ENCODE assay signal across 9 cellular contexts in genomic region chr7:127158659-127159058, GRCh38.
A peak's percentile ranks its signal among the peaks of the same experiment; 100 is the strongest.
DNase-seq lines count a peak whose midpoint lies in the region; FAIRE-seq and TF ChIP-seq lines count a peak whose summit lies in the region.
"Had no signal": no experiment of that assay in that cellular context is flagged by ENCODE, and none has a peak within 500 bp of the region (broad histone marks: within the 10 kb centered on the region; RNA-seq: fewer than 3 reads in every experiment).

No MANE protein-coding gene starts in this region.

- H3K4me1 Mint-ChIP-seq in H9 (peaks cover 4 to 5% of the 10 kb centered on the region in 2 experiments; a peak in 3 of 4 replicates), nephron progenitor cell (peaks cover 5% of the 10 kb centered on the region)

- H3K9me3 Mint-ChIP-seq in H9 (no peaks in the 10 kb centered on the region), nephron progenitor cell (no peaks in the 10 kb centered on the region)

- H4K5ac ChIP-seq in H9 (ENCODE audit: insufficient read length, low read depth, low read length), result no peak overlapping the region

- H2BK120ac ChIP-seq in H9 (ENCODE audit: low read depth, low read length, poor library complexity, severe bottlenecking), result no peak overlapping the region

- H3K27me3 ChIP-seq in H9 (ENCODE audit: insufficient read depth, low read length), result no peaks in the 10 kb centered on the region

- WGBS in H9 (ENCODE audit: extremely low coverage, insufficient read length, low lambda C conversion rate), result no CpG with 5 or more reads among the region's 3 CpGs

- peaks cover 1% of the 10 kb centered on the region; the same call in 1 of the 2 replicates for H3K79me2 ChIP-seq in H9 (ENCODE audit: insufficient read depth, low read length)

- H3K27ac Mint-ChIP-seq in H9 (no peak overlapping the region; a peak in 1 of 7 replicates), nephron progenitor cell (no peak overlapping the region)

- no peak overlapping the region for H3K18ac ChIP-seq in H9 (ENCODE audit: insufficient read length, low read depth, low read length)

- H3K9ac ChIP-seq in H9 (ENCODE audit: extremely low read depth, insufficient read length, low read length), result no peak overlapping the region

- no peak overlapping the region for H2BK15ac ChIP-seq in H9 (ENCODE audit: low read depth, low read length)

- FAIRE-seq in GM12891 (lab: Jason Lieb, UNC), result no peak

- no peaks in the 10 kb centered on the region for H3K9me3 ChIP-seq in H9 (ENCODE audit: control insufficient read depth, low read depth, low read length)

- no peaks in the 10 kb centered on the region for H3K79me1 ChIP-seq in H9 (ENCODE audit: insufficient read depth, low read depth, low read length, poor library complexity, severe bottlenecking)

- H2AFZ ChIP-seq in H9 (ENCODE audit: low read length), result no peak overlapping the region

- no peak overlapping the region for H3K27ac ChIP-seq in H9 (ENCODE audit: insufficient read length, low read depth, low read length)
- H3K27ac ChIP-seq: SK-N-MC had no signal

- no peaks in the 10 kb centered on the region for H3K23me2 ChIP-seq in H9 (ENCODE audit: insufficient read length, low read depth, low read length, poor library complexity, severe bottlenecking)

- no peak overlapping the region for H4K8ac ChIP-seq in H9 (replicated peaks; ENCODE audit: insufficient read length, low read depth, low read length)

- no peak overlapping the region for H2BK12ac ChIP-seq in H9 (ENCODE audit: insufficient read length, low read depth, low read length)

- TF ChIP-seq CTCF in H9 (conservative IDR thresholded peaks at IDR 0.05) (peak; percentile 78), nephron progenitor cell (IDR thresholded peaks at IDR 0.05) (peak; percentile 22)

- H2BK5ac ChIP-seq in H9 (ENCODE audit: insufficient read length, low read length), result no peak overlapping the region

- H3K36me3 Mint-ChIP-seq in H9 (ENCODE audit: insufficient read depth in 1 of 3, low read depth in 3 of 3), result no peaks in the 10 kb centered on the region
- no peaks in the 10 kb centered on the region for H3K36me3 Mint-ChIP-seq in nephron progenitor cell (ENCODE audit: low read depth)

- H3K4me1 ChIP-seq in H9 (ENCODE audit: insufficient read depth, low read length), result no peaks in the 10 kb centered on the region

- no peak overlapping the region for H3K14ac ChIP-seq in H9 (ENCODE audit: insufficient read depth, low read length)

- H3K4me3 Mint-ChIP-seq in H9 (no peak overlapping the region), nephron progenitor cell (no peak overlapping the region)

- H3K4me2 ChIP-seq in H9 (ENCODE audit: insufficient read depth, insufficient read length, low read length), result no peak overlapping the region

- no peak overlapping the region for H3K56ac ChIP-seq in H9 (ENCODE audit: insufficient read length, low read depth, low read length)

- no peak overlapping the region for H3K23ac ChIP-seq in H9 (ENCODE audit: insufficient read length, low read depth, low read length)

- DNase-seq in GM12891 (ENCODE audit: insufficient read length, low spot score), result peak; percentile 8
- DNase-seq in H9, result no peak
- peak; percentile 3 for DNase-seq in NCI-H82 treated with DMSO at 0.1 percent for 48 hours (lab: John Stamatoyannopoulos, UW; ENCODE audit: unreplicated experiment)
- no peak for DNase-seq in nephron progenitor cell
- no peak for DNase-seq in NOMO-1 (lab: John Stamatoyannopoulos, UW; ENCODE audit: unreplicated experiment in 2 of 2)
- DNase-seq in activated CD4-positive, alpha-beta T cell treated with anti-CD3 and anti-CD28 coated beads, Interleukin-2, amount 50 U/mL, for 4 hours, result no peak
- no peak for DNase-seq in GM03348 (ENCODE audit: low spot score)
- DNase-seq: midbrain had no signal

- no peak for TF ChIP-seq POLR2A in GM12891 (IDR thresholded peaks at IDR 0.05; ENCODE audit: low read depth, low read length)

- no peak overlapping the region for H2BK20ac ChIP-seq in H9 (ENCODE audit: low read depth, low read length, poor library complexity, severe bottlenecking)

- H3T11ph ChIP-seq in H9 (ENCODE audit: low read length), result no peak overlapping the region

- no peaks in the 10 kb centered on the region for H4K20me1 ChIP-seq in H9 (ENCODE audit: control insufficient read depth, insufficient read depth, insufficient read length)

- no peak overlapping the region for H2AK5ac ChIP-seq in H9 (ENCODE audit: insufficient read length, low read length)

- peaks cover 19% of the 10 kb centered on the region for H3K27me3 Mint-ChIP-seq in H9 (ENCODE audit: low read depth)
- H3K27me3 Mint-ChIP-seq in nephron progenitor cell (ENCODE audit: low read depth, poor library complexity), result no peaks in the 10 kb centered on the region

- no peak overlapping the region for H4K91ac ChIP-seq in H9 (ENCODE audit: insufficient read length, low read depth, low read length)

- H3K4ac ChIP-seq in H9 (ENCODE audit: low read depth, low read length), result no peak overlapping the region

TF ChIP-seq in GM12891, 5 proteins besides CTCF, POLR2A, EP300 and RAD21:
- TF ChIP-seq POLR2AphosphoS5 (IDR thresholded peaks at IDR 0.05; ENCODE audit: low read depth, low read length) (no peak), SPI1 (IDR thresholded peaks at IDR 0.05; ENCODE audit: low read depth, low read length) (no peak), PAX5 (IDR thresholded peaks at IDR 0.05; ENCODE audit: insufficient read depth, low read length, severe bottlenecking) (no peak), TAF1 (IDR thresholded peaks at IDR 0.05; ENCODE audit: low read depth, low read length) (no peak), POU2F2 (IDR thresholded peaks at IDR 0.05; ENCODE audit: low read depth, low read length) (no peak)

Comparison
In these comparisons a context has a peak if more than half of its experiments do, and no peak if none do; other contexts are left out.
1. DNase-seq: peak in GM12891 (single experiment) and NCI-H82 treated with DMSO at 0.1 percent for 48 hours (single experiment); none in H9 (single experiment), nephron progenitor cell (single experiment), NOMO-1 (0 of 2), activated CD4-positive, alpha-beta T cell treated with anti-CD3 and anti-CD28 coated beads, Interleukin-2, amount 50 U/mL, for 4 hours (0 of 2) and GM03348 (single experiment).